Comparison of ENCODE assay signal across 16 cellular contexts in genomic region chr6:57252975-57253374, GRCh38. TPM values are rescaled to one million over a fixed set of nuclear protein-coding genes. Genes with fewer than 3 reads are reported as not detected.
DNase-seq lines count a peak whose midpoint lies in the region; ATAC-seq, FAIRE-seq and TF ChIP-seq lines count a peak whose summit lies in the region.
"Had no signal": no experiment of that assay in that cellular context is flagged by ENCODE, and none has a peak within 500 bp of the region (broad histone marks: within the 10 kb centered on the region; RNA-seq: fewer than 3 reads in every experiment).

No MANE protein-coding gene starts in this region.

- no peaks in the 10 kb centered on the region for H4K20me1 ChIP-seq in astrocyte (ENCODE audit: insufficient read depth, low read length)

- TF ChIP-seq CTCF in astrocyte (IDR thresholded peaks at IDR 0.05; ENCODE audit: insufficient read depth, low read depth, low read length) = no peak

- H3K4me3 Mint-ChIP-seq in astrocyte (ENCODE audit: unreplicated experiment) = no peak overlapping the region
- H3K4me3 Mint-ChIP-seq in natural killer cell treated with Interleukin-12 subunit alpha and Interleukin-12 subunit beta and Interleukin-15 and Interleukin-18, amount 100 ng/mL, for 72 hours = no peak overlapping the region
- H3K4me3 Mint-ChIP-seq: B cell, memory B cell had no signal

- DNase-seq in AG20443 (ENCODE audit: low spot score) (peak; percentile 52), astrocyte (ENCODE audit: low read depth) (peak; percentile 61), iris pigment epithelial cell (ENCODE audit: low read depth) (peak; percentile 74), skeletal muscle cell (ENCODE audit: low read depth) (peak; percentile 52), HuH-7 (ENCODE audit: low spot score) (no peak), DMS153 treated with DMSO at 0.1 percent for 48 hours (lab: John Stamatoyannopoulos, UW; ENCODE audit: unreplicated experiment) (no peak)
- DNase-seq in natural killer cell treated with Interleukin-12 subunit alpha and Interleukin-12 subunit beta and Interleukin-15 and Interleukin-18, amount 100 ng/mL, for 72 hours (ENCODE audit: low spot score) = no peak
- DNase-seq in activated CD4-positive, alpha-beta T cell treated with anti-CD3 and anti-CD28 coated beads, Interleukin-2, amount 50 U/mL, for 48 hours = no peak
- DNase-seq: activated CD8-positive, alpha-beta memory T cell treated with anti-CD3 and anti-CD28 coated beads, Interleukin-2, amount 50 U/mL, for 4 hours; effector CD8-positive, alpha-beta T cell; NCI-H1436; NCI-H510A; RPMI8226 had no signal

- no peaks in the 10 kb centered on the region for H3K9me3 ChIP-seq in astrocyte (ENCODE audit: insufficient read depth, low read depth, low read length)

- H3K9me3 Mint-ChIP-seq in astrocyte (ENCODE audit: unreplicated experiment) = no peaks in the 10 kb centered on the region
- no peaks in the 10 kb centered on the region for H3K9me3 Mint-ChIP-seq in natural killer cell treated with Interleukin-12 subunit alpha and Interleukin-12 subunit beta and Interleukin-15 and Interleukin-18, amount 100 ng/mL, for 72 hours
- H3K9me3 Mint-ChIP-seq: memory B cell had no signal

- no peaks in the 10 kb centered on the region for H3K36me3 Mint-ChIP-seq in astrocyte (ENCODE audit: low read depth, unreplicated experiment)
- H3K36me3 Mint-ChIP-seq in natural killer cell treated with Interleukin-12 subunit alpha and Interleukin-12 subunit beta and Interleukin-15 and Interleukin-18, amount 100 ng/mL, for 72 hours = no peaks in the 10 kb centered on the region
- H3K36me3 Mint-ChIP-seq: memory B cell had no signal

- peaks cover 14% of the 10 kb centered on the region for H3K4me1 ChIP-seq in astrocyte (ENCODE audit: insufficient read depth, low read length)

- peaks cover 23% of the 10 kb centered on the region for H3K4me1 Mint-ChIP-seq in astrocyte (ENCODE audit: low read depth, unreplicated experiment)
- no peaks in the 10 kb centered on the region for H3K4me1 Mint-ChIP-seq in natural killer cell treated with Interleukin-12 subunit alpha and Interleukin-12 subunit beta and Interleukin-15 and Interleukin-18, amount 100 ng/mL, for 72 hours (ENCODE audit: low read depth in 2 of 2)
- H3K4me1 Mint-ChIP-seq: B cell had no signal

- no peaks in the 10 kb centered on the region for H3K36me3 ChIP-seq in astrocyte (ENCODE audit: insufficient read depth, low read length)

- no peak overlapping the region for H3K27ac ChIP-seq in astrocyte (ENCODE audit: low read depth, low read length)

- no peak overlapping the region for H2AFZ ChIP-seq in astrocyte (ENCODE audit: low read depth, low read length)

- no peak overlapping the region for H3K27ac Mint-ChIP-seq in astrocyte (ENCODE audit: unreplicated experiment)
- no peak overlapping the region for H3K27ac Mint-ChIP-seq in natural killer cell treated with Interleukin-12 subunit alpha and Interleukin-12 subunit beta and Interleukin-15 and Interleukin-18, amount 100 ng/mL, for 72 hours
- H3K27ac Mint-ChIP-seq: B cell, memory B cell had no signal

- no peak for ATAC-seq in natural killer cell treated with Interleukin-12 subunit alpha and Interleukin-12 subunit beta and Interleukin-15 and Interleukin-18, amount 100 ng/mL, for 72 hours
- ATAC-seq: HCT116 had no signal

- no peaks in the 10 kb centered on the region for H3K79me2 ChIP-seq in astrocyte (ENCODE audit: insufficient read depth, low read length)

- FAIRE-seq in astrocyte (lab: Jason Lieb, UNC) = peak; percentile 26

- H3K4me3 ChIP-seq in astrocyte (ENCODE audit: insufficient read depth, low read depth, low read length) (no peak overlapping the region), skeletal muscle cell (ENCODE audit: low read depth, low read length) (no peak overlapping the region)

- no peaks in the 10 kb centered on the region for H3K27me3 ChIP-seq in astrocyte (ENCODE audit: insufficient read depth, low read length)

- peak overlapping the region; percentile 28 for H3K4me2 ChIP-seq in astrocyte (ENCODE audit: low read length)

- no peak overlapping the region for H3K9ac ChIP-seq in astrocyte (ENCODE audit: low read length)

- H3K27me3 Mint-ChIP-seq in astrocyte (ENCODE audit: low read depth, unreplicated experiment) = no peaks in the 10 kb centered on the region
- peaks cover 2 to 21% of the 10 kb centered on the region in 2 donors for H3K27me3 Mint-ChIP-seq in natural killer cell treated with Interleukin-12 subunit alpha and Interleukin-12 subunit beta and Interleukin-15 and Interleukin-18, amount 100 ng/mL, for 72 hours
- H3K27me3 Mint-ChIP-seq: B cell had no signal

RNA-seq across cellular contexts. Expression of gene RAB23, which starts 30.9 kb away (rescaled TPM):
- total RNA-seq in astrocyte = 21.4 and 22.3 TPM in 2 replicates
- total RNA-seq in natural killer cell treated with Interleukin-12 subunit alpha and Interleukin-12 subunit beta and Interleukin-15 and Interleukin-18, amount 100 ng/mL, for 72 hours = 1 to 10 TPM; 1.7 to 2.7 TPM

Comparison
In these comparisons a context has a peak if more than half of its experiments do, and no peak if none do; other contexts are left out.
1. DNase-seq: peak in AG20443 (single experiment), astrocyte (single experiment), iris pigment epithelial cell (single experiment) and skeletal muscle cell (single experiment); none in natural killer cell treated with Interleukin-12 subunit alpha and Interleukin-12 subunit beta and Interleukin-15 and Interleukin-18, amount 100 ng/mL, for 72 hours (single experiment), activated CD4-positive, alpha-beta T cell treated with anti-CD3 and anti-CD28 coated beads, Interleukin-2, amount 50 U/mL, for 48 hours (0 of 2), HuH-7 (single experiment) and DMS153 treated with DMSO at 0.1 percent for 48 hours (single experiment).